Comparison of ENCODE assay signal across 9 cellular contexts in the genomic region with DNA sequence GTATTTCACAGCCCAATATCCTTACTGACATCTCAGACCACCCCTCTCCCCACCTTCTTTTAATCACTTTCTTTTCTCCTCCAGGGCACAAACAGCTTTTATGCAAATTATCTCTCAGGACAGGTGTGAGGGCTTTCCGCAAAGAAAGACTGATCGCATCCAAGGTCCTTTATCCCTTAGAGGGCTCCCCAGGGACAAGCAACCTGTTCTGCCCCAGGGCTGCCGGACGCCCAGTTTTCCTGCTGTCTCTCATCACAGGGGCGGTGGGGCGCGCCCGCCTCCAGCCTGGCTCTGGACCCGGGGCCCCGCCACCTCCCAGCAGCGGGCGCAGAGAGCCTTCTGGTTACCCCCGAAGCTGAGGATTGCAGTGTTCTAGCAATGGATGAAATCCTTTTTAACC.
A peak's percentile ranks its signal among the peaks of the same experiment; 100 is the strongest.
DNase-seq lines count a peak whose midpoint lies in the region; ATAC-seq and TF ChIP-seq lines count a peak whose summit lies in the region.
"Had no signal": no experiment of that assay in that cellular context is flagged by ENCODE, and none has a peak within 500 bp of the region (broad histone marks: within the 10 kb centered on the region; RNA-seq: fewer than 3 reads in every experiment).

No MANE protein-coding gene starts in this region.

- peaks cover 31% of the 10 kb centered on the region for H3K4me1 Mint-ChIP-seq in T-helper 1 cell treated with Interleukin-12 subunit alpha and Interleukin-12 subunit beta and Interleukin-4 antibody, amounts not matched to agents 30 μg/mL and 1 μg/mL, for 36 hours (ENCODE audit: low read depth)
- peaks cover 40% of the 10 kb centered on the region for H3K4me1 Mint-ChIP-seq in WTC11
- peaks cover 24% of the 10 kb centered on the region for H3K4me1 Mint-ChIP-seq in stimulated activated memory B cell treated with anti-CD40 and anti-IgM and Interleukin-4, amounts not matched to agents 10 μg/mL and 1 μg/mL and 100 μg/mL, for 72 hours

- H3K9me3 ChIP-seq in hepatocyte (ENCODE audit: low read depth): no peaks in the 10 kb centered on the region

- H3K36me3 ChIP-seq in hepatocyte (replicated peaks; ENCODE audit: insufficient read depth, low read depth): no peaks in the 10 kb centered on the region

- H3K27ac Mint-ChIP-seq in T-helper 1 cell treated with Interleukin-12 subunit alpha and Interleukin-12 subunit beta and Interleukin-4 antibody, amounts not matched to agents 30 μg/mL and 1 μg/mL, for 36 hours: peak overlapping the region; percentile 59
- peak overlapping the region; percentile 75 for H3K27ac Mint-ChIP-seq in WTC11
- peak overlapping the region; percentile 90 for H3K27ac Mint-ChIP-seq in stimulated activated memory B cell treated with anti-CD40 and anti-IgM and Interleukin-4, amounts not matched to agents 10 μg/mL and 1 μg/mL and 100 μg/mL, for 72 hours

- no peaks in the 10 kb centered on the region for H3K9me2 ChIP-seq in hepatocyte (replicated peaks; ENCODE audit: insufficient read depth)

- TF ChIP-seq CTCF in WTC11 (IDR thresholded peaks at IDR 0.05): no peak
- TF ChIP-seq CTCF in hepatocyte (IDR thresholded peaks at IDR 0.05; ENCODE audit: poor library complexity): no peak

- no peak for DNase-seq in T-helper 1 cell
- peak; percentile 56 for DNase-seq in WTC11 (ENCODE audit: low spot score)
- DNase-seq in hepatocyte (ENCODE audit: low spot score): no peak
- DNase-seq in NCI-H774 (lab: John Stamatoyannopoulos, UW): no peak
- DNase-seq in NAMALWA (ENCODE audit: low spot score): no peak
- DNase-seq: DND-41 had no signal

- peaks cover 13% of the 10 kb centered on the region for H3K4me1 ChIP-seq in hepatocyte (ENCODE audit: insufficient read depth)

- no peaks in the 10 kb centered on the region for H3K79me2 ChIP-seq in hepatocyte

- peak overlapping the region; percentile 88 for H3K27ac ChIP-seq in hepatocyte

- H3K4me3 ChIP-seq in hepatocyte: no peak overlapping the region

- WGBS in hepatocyte (ENCODE audit: low lambda C conversion rate, missing lambda C conversion rate): 72% methylated on average over 13 of the region's 13 CpGs

- H3K9me3 Mint-ChIP-seq in T-helper 1 cell treated with Interleukin-12 subunit alpha and Interleukin-12 subunit beta and Interleukin-4 antibody, amounts not matched to agents 30 μg/mL and 1 μg/mL, for 36 hours: no peaks in the 10 kb centered on the region
- H3K9me3 Mint-ChIP-seq in WTC11: peaks cover 14% of the 10 kb centered on the region
- H3K9me3 Mint-ChIP-seq in stimulated activated memory B cell treated with anti-CD40 and anti-IgM and Interleukin-4, amounts not matched to agents 10 μg/mL and 1 μg/mL and 100 μg/mL, for 72 hours: no peaks in the 10 kb centered on the region

- no peaks in the 10 kb centered on the region for H3K36me3 Mint-ChIP-seq in T-helper 1 cell treated with Interleukin-12 subunit alpha and Interleukin-12 subunit beta and Interleukin-4 antibody, amounts not matched to agents 30 μg/mL and 1 μg/mL, for 36 hours (ENCODE audit: low read depth)
- H3K36me3 Mint-ChIP-seq in WTC11: no peaks in the 10 kb centered on the region
- no peaks in the 10 kb centered on the region for H3K36me3 Mint-ChIP-seq in stimulated activated memory B cell treated with anti-CD40 and anti-IgM and Interleukin-4, amounts not matched to agents 10 μg/mL and 1 μg/mL and 100 μg/mL, for 72 hours

- CTCF ChIA-PET in WTC11 (lab: Charles Lee): interaction anchor here (0.7 to 1.9 kb wide), 7 partner anchors 67 to 736 kb away, joined by 3 to 7 read pairs (median 4); a partner anchor contains a TSS

- peak overlapping the region; percentile 77 for H3K4me3 Mint-ChIP-seq in T-helper 1 cell treated with Interleukin-12 subunit alpha and Interleukin-12 subunit beta and Interleukin-4 antibody, amounts not matched to agents 30 μg/mL and 1 μg/mL, for 36 hours
- peak overlapping the region; percentile 70 for H3K4me3 Mint-ChIP-seq in WTC11
- H3K4me3 Mint-ChIP-seq in stimulated activated memory B cell treated with anti-CD40 and anti-IgM and Interleukin-4, amounts not matched to agents 10 μg/mL and 1 μg/mL and 100 μg/mL, for 72 hours: peak overlapping the region; percentile 90

- no peaks in the 10 kb centered on the region for H3K27me3 Mint-ChIP-seq in T-helper 1 cell treated with Interleukin-12 subunit alpha and Interleukin-12 subunit beta and Interleukin-4 antibody, amounts not matched to agents 30 μg/mL and 1 μg/mL, for 36 hours (ENCODE audit: low read depth)
- H3K27me3 Mint-ChIP-seq in WTC11 (ENCODE audit: low read depth): peaks cover 17% of the 10 kb centered on the region
- no peaks in the 10 kb centered on the region for H3K27me3 Mint-ChIP-seq in stimulated activated memory B cell treated with anti-CD40 and anti-IgM and Interleukin-4, amounts not matched to agents 10 μg/mL and 1 μg/mL and 100 μg/mL, for 72 hours

- peak overlapping the region; percentile 98 for H2AFZ ChIP-seq in hepatocyte

- POLR2A ChIA-PET in WTC11 (lab: Charles Lee): interaction anchor here (0.5 to 2.2 kb wide), 5 partner anchors 35 to 529 kb away, joined by 3 to 10 read pairs (median 4); no protein-coding TSS in a partner anchor

- no peaks in the 10 kb centered on the region for H3K27me3 ChIP-seq in hepatocyte

- H3K4me2 ChIP-seq in hepatocyte: peak overlapping the region; percentile 73

- no peaks in the 10 kb centered on the region for H4K20me1 ChIP-seq in hepatocyte (ENCODE audit: insufficient read depth, poor library complexity, severe bottlenecking)

- ATAC-seq in WTC11: peak; percentile 38
- peak; percentile 3 for ATAC-seq in stimulated activated memory B cell treated with anti-CD40 and anti-IgM and Interleukin-4, amounts not matched to agents 10 μg/mL and 1 μg/mL and 100 μg/mL, for 72 hours
- ATAC-seq in GM18867 (IDR thresholded peaks at IDR 0.05; ENCODE audit: unreplicated experiment): no peak

TF ChIP-seq in WTC11, 78 proteins besides CTCF, POLR2A, EP300 and RAD21 (continues in another document):
- TF ChIP-seq, protein P1, sequence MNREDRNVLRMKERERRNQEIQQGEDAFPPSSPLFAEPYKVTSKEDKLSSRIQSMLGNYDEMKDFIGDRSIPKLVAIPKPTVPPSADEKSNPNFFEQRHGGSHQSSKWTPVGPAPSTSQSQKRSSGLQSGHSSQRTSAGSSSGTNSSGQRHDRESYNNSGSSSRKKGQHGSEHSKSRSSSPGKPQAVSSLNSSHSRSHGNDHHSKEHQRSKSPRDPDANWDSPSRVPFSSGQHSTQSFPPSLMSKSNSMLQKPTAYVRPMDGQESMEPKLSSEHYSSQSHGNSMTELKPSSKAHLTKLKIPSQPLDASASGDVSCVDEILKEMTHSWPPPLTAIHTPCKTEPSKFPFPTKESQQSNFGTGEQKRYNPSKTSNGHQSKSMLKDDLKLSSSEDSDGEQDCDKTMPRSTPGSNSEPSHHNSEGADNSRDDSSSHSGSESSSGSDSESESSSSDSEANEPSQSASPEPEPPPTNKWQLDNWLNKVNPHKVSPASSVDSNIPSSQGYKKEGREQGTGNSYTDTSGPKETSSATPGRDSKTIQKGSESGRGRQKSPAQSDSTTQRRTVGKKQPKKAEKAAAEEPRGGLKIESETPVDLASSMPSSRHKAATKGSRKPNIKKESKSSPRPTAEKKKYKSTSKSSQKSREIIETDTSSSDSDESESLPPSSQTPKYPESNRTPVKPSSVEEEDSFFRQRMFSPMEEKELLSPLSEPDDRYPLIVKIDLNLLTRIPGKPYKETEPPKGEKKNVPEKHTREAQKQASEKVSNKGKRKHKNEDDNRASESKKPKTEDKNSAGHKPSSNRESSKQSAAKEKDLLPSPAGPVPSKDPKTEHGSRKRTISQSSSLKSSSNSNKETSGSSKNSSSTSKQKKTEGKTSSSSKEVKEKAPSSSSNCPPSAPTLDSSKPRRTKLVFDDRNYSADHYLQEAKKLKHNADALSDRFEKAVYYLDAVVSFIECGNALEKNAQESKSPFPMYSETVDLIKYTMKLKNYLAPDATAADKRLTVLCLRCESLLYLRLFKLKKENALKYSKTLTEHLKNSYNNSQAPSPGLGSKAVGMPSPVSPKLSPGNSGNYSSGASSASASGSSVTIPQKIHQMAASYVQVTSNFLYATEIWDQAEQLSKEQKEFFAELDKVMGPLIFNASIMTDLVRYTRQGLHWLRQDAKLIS (CRISPR knock-in tag; IDR thresholded peaks at IDR 0.05; ENCODE audit: borderline replicate concordance): no peak
- TF ChIP-seq, protein P2, sequence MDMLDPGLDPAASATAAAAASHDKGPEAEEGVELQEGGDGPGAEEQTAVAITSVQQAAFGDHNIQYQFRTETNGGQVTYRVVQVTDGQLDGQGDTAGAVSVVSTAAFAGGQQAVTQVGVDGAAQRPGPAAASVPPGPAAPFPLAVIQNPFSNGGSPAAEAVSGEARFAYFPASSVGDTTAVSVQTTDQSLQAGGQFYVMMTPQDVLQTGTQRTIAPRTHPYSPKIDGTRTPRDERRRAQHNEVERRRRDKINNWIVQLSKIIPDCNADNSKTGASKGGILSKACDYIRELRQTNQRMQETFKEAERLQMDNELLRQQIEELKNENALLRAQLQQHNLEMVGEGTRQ (CRISPR knock-in tag; IDR thresholded peaks at IDR 0.05): no peak
- TF ChIP-seq TP53 (CRISPR knock-in tag; IDR thresholded peaks at IDR 0.05) (no peak), CREM (CRISPR knock-in tag; IDR thresholded peaks at IDR 0.05) (peak; percentile 17; the same call in 1 of the 2 replicates), SP1 (CRISPR knock-in tag; conservative IDR thresholded peaks at IDR 0.05) (no peak), ZNF396 (CRISPR knock-in tag; IDR thresholded peaks at IDR 0.05; ENCODE audit: borderline replicate concordance) (no peak)
- TF ChIP-seq, protein P3, sequence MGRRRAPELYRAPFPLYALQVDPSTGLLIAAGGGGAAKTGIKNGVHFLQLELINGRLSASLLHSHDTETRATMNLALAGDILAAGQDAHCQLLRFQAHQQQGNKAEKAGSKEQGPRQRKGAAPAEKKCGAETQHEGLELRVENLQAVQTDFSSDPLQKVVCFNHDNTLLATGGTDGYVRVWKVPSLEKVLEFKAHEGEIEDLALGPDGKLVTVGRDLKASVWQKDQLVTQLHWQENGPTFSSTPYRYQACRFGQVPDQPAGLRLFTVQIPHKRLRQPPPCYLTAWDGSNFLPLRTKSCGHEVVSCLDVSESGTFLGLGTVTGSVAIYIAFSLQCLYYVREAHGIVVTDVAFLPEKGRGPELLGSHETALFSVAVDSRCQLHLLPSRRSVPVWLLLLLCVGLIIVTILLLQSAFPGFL (CRISPR knock-in tag; IDR thresholded peaks at IDR 0.05; ENCODE audit: borderline replicate concordance): no peak
